1 cellular context compared by ENCODE assay signal in the genomic region with DNA sequence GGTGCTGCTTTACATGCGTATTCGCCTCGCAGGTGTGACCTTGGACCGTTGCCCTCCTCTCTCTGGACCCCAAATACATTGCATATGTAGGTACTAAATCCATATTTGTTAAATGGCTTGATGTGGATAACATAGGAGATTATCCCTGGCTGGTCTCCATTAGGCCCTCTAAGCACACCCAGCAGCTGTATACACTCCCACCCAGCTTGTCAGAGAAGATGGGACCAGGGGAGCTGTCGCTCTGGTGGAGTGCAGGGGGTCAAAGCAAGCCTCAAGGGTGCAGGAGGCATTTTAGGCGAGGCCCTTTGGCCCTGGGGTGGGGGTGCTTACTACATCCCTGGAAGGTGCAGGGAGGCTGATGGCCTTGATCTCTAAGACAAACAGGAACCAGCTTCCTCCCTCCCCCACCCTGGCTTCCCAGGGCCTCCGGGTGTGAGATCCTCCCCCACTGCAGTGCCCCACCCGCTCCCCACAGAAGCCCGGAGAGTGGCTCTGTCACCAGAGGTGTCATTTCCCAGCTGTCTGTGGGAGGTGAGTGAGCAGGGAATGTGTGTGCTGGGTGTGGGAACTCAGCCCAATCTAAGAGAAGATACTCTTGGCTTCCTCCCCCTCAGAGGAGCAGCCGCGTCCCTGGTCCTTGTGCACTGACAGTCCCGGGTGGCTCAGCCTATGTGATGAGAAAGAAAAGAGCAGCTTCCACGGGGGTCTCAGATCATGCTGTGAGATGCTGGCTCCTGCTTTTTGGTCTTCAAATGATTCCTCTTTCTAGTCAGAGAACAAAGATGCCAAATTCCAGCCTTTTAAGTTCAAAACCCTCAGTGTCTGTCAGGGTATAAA.
TF ChIP-seq lines count a peak whose summit lies in the region.

No MANE protein-coding gene starts in this region.

TF ChIP-seq in HepG2, 621 proteins besides CTCF, POLR2A, EP300 and RAD21 (continued from another document and continues in another):
- TF ChIP-seq, protein P1, sequence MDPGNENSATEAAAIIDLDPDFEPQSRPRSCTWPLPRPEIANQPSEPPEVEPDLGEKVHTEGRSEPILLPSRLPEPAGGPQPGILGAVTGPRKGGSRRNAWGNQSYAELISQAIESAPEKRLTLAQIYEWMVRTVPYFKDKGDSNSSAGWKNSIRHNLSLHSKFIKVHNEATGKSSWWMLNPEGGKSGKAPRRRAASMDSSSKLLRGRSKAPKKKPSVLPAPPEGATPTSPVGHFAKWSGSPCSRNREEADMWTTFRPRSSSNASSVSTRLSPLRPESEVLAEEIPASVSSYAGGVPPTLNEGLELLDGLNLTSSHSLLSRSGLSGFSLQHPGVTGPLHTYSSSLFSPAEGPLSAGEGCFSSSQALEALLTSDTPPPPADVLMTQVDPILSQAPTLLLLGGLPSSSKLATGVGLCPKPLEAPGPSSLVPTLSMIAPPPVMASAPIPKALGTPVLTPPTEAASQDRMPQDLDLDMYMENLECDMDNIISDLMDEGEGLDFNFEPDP (CRISPR knock-in tag; conservative IDR thresholded peaks at IDR 0.05), result no peak
- TF ChIP-seq ZNF225 (CRISPR knock-in tag; IDR thresholded peaks at IDR 0.05) (no peak), PLSCR1 (CRISPR knock-in tag; IDR thresholded peaks at IDR 0.05; ENCODE audit: borderline replicate concordance) (no peak), ZNF121 (CRISPR knock-in tag; IDR thresholded peaks at IDR 0.05) (no peak), ETV5 (CRISPR knock-in tag; IDR thresholded peaks at IDR 0.05; ENCODE audit: borderline replicate concordance) (peak; percentile 82; the same call in 1 of the 2 replicates), ZBTB20 (CRISPR knock-in tag; IDR thresholded peaks at IDR 0.05; ENCODE audit: borderline replicate concordance, low read depth) (no peak), ZNF781 (CRISPR knock-in tag; IDR thresholded peaks at IDR 0.05; ENCODE audit: borderline replicate concordance, not compliant biosample characterization) (no peak), ELF4 (CRISPR knock-in tag; IDR thresholded peaks at IDR 0.05; ENCODE audit: borderline replicate concordance) (no peak), ATRX (CRISPR knock-in tag; IDR thresholded peaks at IDR 0.05; ENCODE audit: borderline replicate concordance) (no peak), ZSCAN29 (CRISPR knock-in tag; conservative IDR thresholded peaks at IDR 0.05) (no peak), ATF4 (CRISPR knock-in tag; IDR thresholded peaks at IDR 0.05) (no peak), KLF11 (CRISPR knock-in tag; IDR thresholded peaks at IDR 0.05) (no peak), RORA (CRISPR knock-in tag; IDR thresholded peaks at IDR 0.05) (no peak), ZSCAN21 (CRISPR knock-in tag; IDR thresholded peaks at IDR 0.05; ENCODE audit: borderline replicate concordance) (no peak), ZNF644 (CRISPR knock-in tag; IDR thresholded peaks at IDR 0.05; ENCODE audit: low read depth) (no peak), NRL (CRISPR knock-in tag; IDR thresholded peaks at IDR 0.05; ENCODE audit: borderline replicate concordance) (no peak), IKZF4 (CRISPR knock-in tag; IDR thresholded peaks at IDR 0.05; ENCODE audit: borderline replicate concordance, low read depth, not compliant biosample characterization) (no peak), ZNF484 (CRISPR knock-in tag; IDR thresholded peaks at IDR 0.05; ENCODE audit: borderline replicate concordance, low read depth) (no peak), ZNF549 (CRISPR knock-in tag; IDR thresholded peaks at IDR 0.05) (no peak), ZNF101 (CRISPR knock-in tag; IDR thresholded peaks at IDR 0.05; ENCODE audit: borderline replicate concordance, low read depth) (no peak), ZNF333 (CRISPR knock-in tag; IDR thresholded peaks at IDR 0.05; ENCODE audit: borderline replicate concordance) (no peak), SMARCE1 (IDR thresholded peaks at IDR 0.05; ENCODE audit: borderline replicate concordance) (no peak), NR2C2 (CRISPR knock-in tag; IDR thresholded peaks at IDR 0.05; ENCODE audit: borderline replicate concordance) (peak; percentile 44; the same call in 1 of the 2 replicates), PHB2 (IDR thresholded peaks at IDR 0.05; ENCODE audit: partially characterized antibody) (no peak), ZNF703 (CRISPR knock-in tag; IDR thresholded peaks at IDR 0.05; ENCODE audit: borderline replicate concordance) (no peak), CCAR2 (optimal IDR thresholded peaks at IDR 0.05; ENCODE audit: low read depth, low read length) (no peak), HCFC1 (IDR thresholded peaks at IDR 0.05; ENCODE audit: low read depth, low read length) (no peak), FOXA1 (IDR thresholded peaks at IDR 0.05) (no peak), FOXA1 (CRISPR knock-in tag; IDR thresholded peaks at IDR 0.05) (0 out of 2 replicates have a peak, but pooled peaks have one; percentile 18), XRCC5 (optimal IDR thresholded peaks at IDR 0.05; ENCODE audit: low read length) (no peak)
- TF ChIP-seq, protein P2, sequence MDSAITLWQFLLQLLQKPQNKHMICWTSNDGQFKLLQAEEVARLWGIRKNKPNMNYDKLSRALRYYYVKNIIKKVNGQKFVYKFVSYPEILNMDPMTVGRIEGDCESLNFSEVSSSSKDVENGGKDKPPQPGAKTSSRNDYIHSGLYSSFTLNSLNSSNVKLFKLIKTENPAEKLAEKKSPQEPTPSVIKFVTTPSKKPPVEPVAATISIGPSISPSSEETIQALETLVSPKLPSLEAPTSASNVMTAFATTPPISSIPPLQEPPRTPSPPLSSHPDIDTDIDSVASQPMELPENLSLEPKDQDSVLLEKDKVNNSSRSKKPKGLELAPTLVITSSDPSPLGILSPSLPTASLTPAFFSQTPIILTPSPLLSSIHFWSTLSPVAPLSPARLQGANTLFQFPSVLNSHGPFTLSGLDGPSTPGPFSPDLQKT (CRISPR knock-in tag; IDR thresholded peaks at IDR 0.05; ENCODE audit: borderline replicate concordance), result no peak
- TF ChIP-seq, protein P3, sequence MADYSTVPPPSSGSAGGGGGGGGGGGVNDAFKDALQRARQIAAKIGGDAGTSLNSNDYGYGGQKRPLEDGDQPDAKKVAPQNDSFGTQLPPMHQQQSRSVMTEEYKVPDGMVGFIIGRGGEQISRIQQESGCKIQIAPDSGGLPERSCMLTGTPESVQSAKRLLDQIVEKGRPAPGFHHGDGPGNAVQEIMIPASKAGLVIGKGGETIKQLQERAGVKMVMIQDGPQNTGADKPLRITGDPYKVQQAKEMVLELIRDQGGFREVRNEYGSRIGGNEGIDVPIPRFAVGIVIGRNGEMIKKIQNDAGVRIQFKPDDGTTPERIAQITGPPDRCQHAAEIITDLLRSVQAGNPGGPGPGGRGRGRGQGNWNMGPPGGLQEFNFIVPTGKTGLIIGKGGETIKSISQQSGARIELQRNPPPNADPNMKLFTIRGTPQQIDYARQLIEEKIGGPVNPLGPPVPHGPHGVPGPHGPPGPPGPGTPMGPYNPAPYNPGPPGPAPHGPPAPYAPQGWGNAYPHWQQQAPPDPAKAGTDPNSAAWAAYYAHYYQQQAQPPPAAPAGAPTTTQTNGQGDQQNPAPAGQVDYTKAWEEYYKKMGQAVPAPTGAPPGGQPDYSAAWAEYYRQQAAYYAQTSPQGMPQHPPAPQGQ (CRISPR knock-in tag; IDR thresholded peaks at IDR 0.05; ENCODE audit: borderline replicate concordance), result no peak
- TF ChIP-seq, protein P4, sequence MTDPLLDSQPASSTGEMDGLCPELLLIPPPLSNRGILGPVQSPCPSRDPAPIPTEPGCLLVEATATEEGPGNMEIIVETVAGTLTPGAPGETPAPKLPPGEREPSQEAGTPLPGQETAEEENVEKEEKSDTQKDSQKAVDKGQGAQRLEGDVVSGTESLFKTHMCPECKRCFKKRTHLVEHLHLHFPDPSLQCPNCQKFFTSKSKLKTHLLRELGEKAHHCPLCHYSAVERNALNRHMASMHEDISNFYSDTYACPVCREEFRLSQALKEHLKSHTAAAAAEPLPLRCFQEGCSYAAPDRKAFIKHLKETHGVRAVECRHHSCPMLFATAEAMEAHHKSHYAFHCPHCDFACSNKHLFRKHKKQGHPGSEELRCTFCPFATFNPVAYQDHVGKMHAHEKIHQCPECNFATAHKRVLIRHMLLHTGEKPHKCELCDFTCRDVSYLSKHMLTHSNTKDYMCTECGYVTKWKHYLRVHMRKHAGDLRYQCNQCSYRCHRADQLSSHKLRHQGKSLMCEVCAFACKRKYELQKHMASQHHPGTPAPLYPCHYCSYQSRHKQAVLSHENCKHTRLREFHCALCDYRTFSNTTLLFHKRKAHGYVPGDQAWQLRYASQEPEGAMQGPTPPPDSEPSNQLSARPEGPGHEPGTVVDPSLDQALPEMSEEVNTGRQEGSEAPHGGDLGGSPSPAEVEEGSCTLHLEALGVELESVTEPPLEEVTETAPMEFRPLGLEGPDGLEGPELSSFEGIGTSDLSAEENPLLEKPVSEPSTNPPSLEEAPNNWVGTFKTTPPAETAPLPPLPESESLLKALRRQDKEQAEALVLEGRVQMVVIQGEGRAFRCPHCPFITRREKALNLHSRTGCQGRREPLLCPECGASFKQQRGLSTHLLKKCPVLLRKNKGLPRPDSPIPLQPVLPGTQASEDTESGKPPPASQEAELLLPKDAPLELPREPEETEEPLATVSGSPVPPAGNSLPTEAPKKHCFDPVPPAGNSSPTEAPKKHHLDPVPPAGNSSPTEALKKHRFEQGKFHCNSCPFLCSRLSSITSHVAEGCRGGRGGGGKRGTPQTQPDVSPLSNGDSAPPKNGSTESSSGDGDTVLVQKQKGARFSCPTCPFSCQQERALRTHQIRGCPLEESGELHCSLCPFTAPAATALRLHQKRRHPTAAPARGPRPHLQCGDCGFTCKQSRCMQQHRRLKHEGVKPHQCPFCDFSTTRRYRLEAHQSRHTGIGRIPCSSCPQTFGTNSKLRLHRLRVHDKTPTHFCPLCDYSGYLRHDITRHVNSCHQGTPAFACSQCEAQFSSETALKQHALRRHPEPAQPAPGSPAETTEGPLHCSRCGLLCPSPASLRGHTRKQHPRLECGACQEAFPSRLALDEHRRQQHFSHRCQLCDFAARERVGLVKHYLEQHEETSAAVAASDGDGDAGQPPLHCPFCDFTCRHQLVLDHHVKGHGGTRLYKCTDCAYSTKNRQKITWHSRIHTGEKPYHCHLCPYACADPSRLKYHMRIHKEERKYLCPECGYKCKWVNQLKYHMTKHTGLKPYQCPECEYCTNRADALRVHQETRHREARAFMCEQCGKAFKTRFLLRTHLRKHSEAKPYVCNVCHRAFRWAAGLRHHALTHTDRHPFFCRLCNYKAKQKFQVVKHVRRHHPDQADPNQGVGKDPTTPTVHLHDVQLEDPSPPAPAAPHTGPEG (CRISPR knock-in tag; IDR thresholded peaks at IDR 0.05), result no peak
- TF ChIP-seq, protein P5, sequence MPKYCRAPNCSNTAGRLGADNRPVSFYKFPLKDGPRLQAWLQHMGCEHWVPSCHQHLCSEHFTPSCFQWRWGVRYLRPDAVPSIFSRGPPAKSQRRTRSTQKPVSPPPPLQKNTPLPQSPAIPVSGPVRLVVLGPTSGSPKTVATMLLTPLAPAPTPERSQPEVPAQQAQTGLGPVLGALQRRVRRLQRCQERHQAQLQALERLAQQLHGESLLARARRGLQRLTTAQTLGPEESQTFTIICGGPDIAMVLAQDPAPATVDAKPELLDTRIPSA (CRISPR knock-in tag; IDR thresholded peaks at IDR 0.05; ENCODE audit: borderline replicate concordance), result no peak
- TF ChIP-seq, protein P6, sequence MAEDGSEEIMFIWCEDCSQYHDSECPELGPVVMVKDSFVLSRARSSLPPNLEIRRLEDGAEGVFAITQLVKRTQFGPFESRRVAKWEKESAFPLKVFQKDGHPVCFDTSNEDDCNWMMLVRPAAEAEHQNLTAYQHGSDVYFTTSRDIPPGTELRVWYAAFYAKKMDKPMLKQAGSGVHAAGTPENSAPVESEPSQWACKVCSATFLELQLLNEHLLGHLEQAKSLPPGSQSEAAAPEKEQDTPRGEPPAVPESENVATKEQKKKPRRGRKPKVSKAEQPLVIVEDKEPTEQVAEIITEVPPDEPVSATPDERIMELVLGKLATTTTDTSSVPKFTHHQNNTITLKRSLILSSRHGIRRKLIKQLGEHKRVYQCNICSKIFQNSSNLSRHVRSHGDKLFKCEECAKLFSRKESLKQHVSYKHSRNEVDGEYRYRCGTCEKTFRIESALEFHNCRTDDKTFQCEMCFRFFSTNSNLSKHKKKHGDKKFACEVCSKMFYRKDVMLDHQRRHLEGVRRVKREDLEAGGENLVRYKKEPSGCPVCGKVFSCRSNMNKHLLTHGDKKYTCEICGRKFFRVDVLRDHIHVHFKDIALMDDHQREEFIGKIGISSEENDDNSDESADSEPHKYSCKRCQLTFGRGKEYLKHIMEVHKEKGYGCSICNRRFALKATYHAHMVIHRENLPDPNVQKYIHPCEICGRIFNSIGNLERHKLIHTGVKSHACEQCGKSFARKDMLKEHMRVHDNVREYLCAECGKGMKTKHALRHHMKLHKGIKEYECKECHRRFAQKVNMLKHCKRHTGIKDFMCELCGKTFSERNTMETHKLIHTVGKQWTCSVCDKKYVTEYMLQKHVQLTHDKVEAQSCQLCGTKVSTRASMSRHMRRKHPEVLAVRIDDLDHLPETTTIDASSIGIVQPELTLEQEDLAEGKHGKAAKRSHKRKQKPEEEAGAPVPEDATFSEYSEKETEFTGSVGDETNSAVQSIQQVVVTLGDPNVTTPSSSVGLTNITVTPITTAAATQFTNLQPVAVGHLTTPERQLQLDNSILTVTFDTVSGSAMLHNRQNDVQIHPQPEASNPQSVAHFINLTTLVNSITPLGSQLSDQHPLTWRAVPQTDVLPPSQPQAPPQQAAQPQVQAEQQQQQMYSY (CRISPR knock-in tag; IDR thresholded peaks at IDR 0.05), result no peak
- TF ChIP-seq, protein P7, sequence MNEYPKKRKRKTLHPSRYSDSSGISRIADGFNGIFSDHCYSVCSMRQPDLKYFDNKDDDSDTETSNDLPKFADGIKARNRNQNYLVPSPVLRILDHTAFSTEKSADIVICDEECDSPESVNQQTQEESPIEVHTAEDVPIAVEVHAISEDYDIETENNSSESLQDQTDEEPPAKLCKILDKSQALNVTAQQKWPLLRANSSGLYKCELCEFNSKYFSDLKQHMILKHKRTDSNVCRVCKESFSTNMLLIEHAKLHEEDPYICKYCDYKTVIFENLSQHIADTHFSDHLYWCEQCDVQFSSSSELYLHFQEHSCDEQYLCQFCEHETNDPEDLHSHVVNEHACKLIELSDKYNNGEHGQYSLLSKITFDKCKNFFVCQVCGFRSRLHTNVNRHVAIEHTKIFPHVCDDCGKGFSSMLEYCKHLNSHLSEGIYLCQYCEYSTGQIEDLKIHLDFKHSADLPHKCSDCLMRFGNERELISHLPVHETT (CRISPR knock-in tag; conservative IDR thresholded peaks at IDR 0.05), result no peak
